Comparison of ENCODE assay signal across 20 cellular contexts in the genomic region with DNA sequence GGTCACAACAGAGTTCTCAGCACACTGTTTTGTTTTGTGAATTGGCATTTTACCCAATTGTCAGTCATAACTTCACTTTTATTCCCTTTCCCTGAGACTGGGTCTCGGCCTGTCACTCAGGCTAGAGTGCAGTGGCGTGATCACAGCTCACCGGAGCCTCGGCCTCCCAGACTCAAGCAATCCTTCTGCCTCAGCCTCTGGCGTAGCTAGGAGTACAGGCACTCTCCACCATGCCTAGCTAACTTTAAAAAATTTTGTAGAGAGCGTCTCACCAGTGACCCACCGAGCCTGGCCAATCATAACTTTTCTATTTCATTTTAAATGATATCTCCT. TPM values are rescaled to one million over a fixed set of nuclear protein-coding genes. Genes with fewer than 3 reads are reported as not detected.
DNase-seq lines count a peak whose midpoint lies in the region; ATAC-seq, FAIRE-seq and TF ChIP-seq lines count a peak whose summit lies in the region.
"Had no signal": no experiment of that assay in that cellular context is flagged by ENCODE, and none has a peak within 500 bp of the region (broad histone marks: within the 10 kb centered on the region; RNA-seq: fewer than 3 reads in every experiment).

No MANE protein-coding gene starts in this region.

- H3K14ac ChIP-seq in neuronal stem cell (ENCODE audit: low read length), result no peak overlapping the region

- no peaks in the 10 kb centered on the region for H3K79me1 ChIP-seq in neuronal stem cell (ENCODE audit: low read depth, low read length)

- TF ChIP-seq CTCF in astrocyte (IDR thresholded peaks at IDR 0.05; ENCODE audit: insufficient read depth, low read depth, low read length) (no peak), psoas muscle (IDR thresholded peaks at IDR 0.05) (no peak)

- ATAC-seq in psoas muscle (no peak), HG02610 (IDR thresholded peaks at IDR 0.05; ENCODE audit: unreplicated experiment) (no peak)

- H3K4me1 ChIP-seq in HUES48 (ENCODE audit: control insufficient read depth, insufficient read depth, low read length) (peaks cover 89% of the 10 kb centered on the region), astrocyte (ENCODE audit: insufficient read depth, low read length) (no peaks in the 10 kb centered on the region), iPS-18a (ENCODE audit: control insufficient read depth, low read depth, low read length) (peaks cover 86% of the 10 kb centered on the region), neuronal stem cell (ENCODE audit: control insufficient read depth in 2 of 2, insufficient read depth in 1 of 2, low read depth in 1 of 2, low read length in 2 of 2) (peaks cover 27 to 60% of the 10 kb centered on the region in 2 donors), psoas muscle (no peaks in the 10 kb centered on the region)
- H3K4me1 ChIP-seq: Peyer's patch had no signal

- POLR2A ChIA-PET in activated CD4-positive, alpha-beta memory T cell treated with anti-CD3 and anti-CD28 coated beads, Interleukin-2, amount 10 ng/mL, durations not matched to agents 7 days and 5 days (lab: Charles Lee), result no interaction called here

- H2AFZ ChIP-seq in astrocyte (ENCODE audit: low read depth, low read length), result no peak overlapping the region
- no peak overlapping the region for H2AFZ ChIP-seq in neuronal stem cell (ENCODE audit: low read length)

- DNase-seq in astrocyte (ENCODE audit: low read depth) (no peak), neuronal stem cell (ENCODE audit: low spot score) (no peak), psoas muscle (no peak), SW 1271 (lab: John Stamatoyannopoulos, UW) (no peak)
- DNase-seq in activated CD4-positive, alpha-beta memory T cell treated with anti-CD3 and anti-CD28 coated beads, Interleukin-2, amount 10 ng/mL, durations not matched to agents 7 days and 5 days, result no peak
- DNase-seq: CD8-positive, alpha-beta memory T cell; DMS 273 treated with DMSO at 0.1 percent for 48 hours; MG63; NCI-H187 treated with DMSO at 0.1 percent for 48 hours; NCI-H2171; NCI-H774; Peyer's patch; Right ventricle myocardium superior had no signal

- H2BK15ac ChIP-seq in neuronal stem cell (ENCODE audit: low read length), result no peak overlapping the region

- H3K23ac ChIP-seq in neuronal stem cell (ENCODE audit: low read depth, low read length, poor library complexity), result no peak overlapping the region

- H3K36me3 Mint-ChIP-seq in astrocyte (ENCODE audit: low read depth, unreplicated experiment), result no peaks in the 10 kb centered on the region
- no peaks in the 10 kb centered on the region for H3K36me3 Mint-ChIP-seq in activated CD4-positive, alpha-beta memory T cell treated with anti-CD3 and anti-CD28 coated beads, Interleukin-2, amount 10 ng/mL, durations not matched to agents 7 days and 5 days (ENCODE audit: low read depth)
- H3K36me3 Mint-ChIP-seq: CD8-positive, alpha-beta memory T cell had no signal

- H3K4me2 ChIP-seq in astrocyte (ENCODE audit: low read length) (no peak overlapping the region), neuronal stem cell (ENCODE audit: insufficient read depth, low read length, poor library complexity, severe bottlenecking) (peak overlapping the region; percentile 45)

- H3K36me3 ChIP-seq in HUES48 (ENCODE audit: control insufficient read depth, insufficient read depth, low read length) (peaks cover 6% of the 10 kb centered on the region; the same call in 1 of the 2 replicates), astrocyte (ENCODE audit: insufficient read depth, low read length) (no peaks in the 10 kb centered on the region), iPS-18a (ENCODE audit: control insufficient read depth, low read depth, low read length) (no peaks in the 10 kb centered on the region), neuronal stem cell (replicated peaks in 1 of 2; ENCODE audit: control insufficient read depth in 2 of 2, insufficient read depth in 2 of 2, low read length in 2 of 2) (peaks cover 0 to 26% of the 10 kb centered on the region in 2 donors), psoas muscle (ENCODE audit: insufficient read depth in 1 of 2, low read depth in 1 of 2) (no peaks in the 10 kb centered on the region)
- H3K36me3 ChIP-seq: MG63, Peyer's patch had no signal

- H3K9ac ChIP-seq in HUES48 (ENCODE audit: low read depth, low read length) (peak overlapping the region; percentile 39; the same call in 1 of the 2 replicates), astrocyte (ENCODE audit: low read length) (no peak overlapping the region), iPS-18a (ENCODE audit: low read length) (peak overlapping the region; percentile 0), neuronal stem cell (ENCODE audit: low read depth, low read length, poor library complexity) (no peak overlapping the region)

- H3K4ac ChIP-seq in neuronal stem cell (ENCODE audit: low read length), result no peak overlapping the region

- CTCF ChIA-PET in activated CD4-positive, alpha-beta memory T cell treated with anti-CD3 and anti-CD28 coated beads, Interleukin-2, amount 10 ng/mL, durations not matched to agents 7 days and 5 days (lab: Charles Lee), result interaction anchor here (1.1 kb wide), 1 partner anchor 63 kb away, joined by 3 read pairs; no protein-coding TSS in a partner anchor

- no peak overlapping the region for H4K8ac ChIP-seq in neuronal stem cell (ENCODE audit: low read depth, low read length)

- no peak overlapping the region for H2BK5ac ChIP-seq in neuronal stem cell (ENCODE audit: low read length)

- no peak overlapping the region for H2BK12ac ChIP-seq in neuronal stem cell (ENCODE audit: low read length)

- H3K9me3 ChIP-seq in HUES48 (ENCODE audit: control insufficient read depth, insufficient read depth, low read length) (no peaks in the 10 kb centered on the region), astrocyte (ENCODE audit: insufficient read depth, low read depth, low read length) (no peaks in the 10 kb centered on the region), iPS-18a (ENCODE audit: control insufficient read depth, low read depth, low read length) (no peaks in the 10 kb centered on the region), neuronal stem cell (replicated peaks in 1 of 2; ENCODE audit: control insufficient read depth in 2 of 2, insufficient read depth in 1 of 2, low read depth in 1 of 2, low read length in 2 of 2) (no peaks in the 10 kb centered on the region), psoas muscle (no peaks in the 10 kb centered on the region)
- H3K9me3 ChIP-seq: MG63, Peyer's patch had no signal

- H2AK5ac ChIP-seq in neuronal stem cell (ENCODE audit: low read depth, low read length), result no peak overlapping the region

- peak overlapping the region; percentile 97 for H3K27ac ChIP-seq in HUES48 (ENCODE audit: low read depth, low read length)
- no peak overlapping the region for H3K27ac ChIP-seq in astrocyte (ENCODE audit: low read depth, low read length)
- peak overlapping the region; percentile 30 for H3K27ac ChIP-seq in iPS-18a (ENCODE audit: low read length)
- peak overlapping the region; percentile 93 for H3K27ac ChIP-seq in neuronal stem cell (replicated peaks; ENCODE audit: low read length)
- H3K27ac ChIP-seq in psoas muscle, result no peak overlapping the region
- H3K27ac ChIP-seq: Peyer's patch had no signal

- H3K18ac ChIP-seq in neuronal stem cell (ENCODE audit: low read length), result no peak overlapping the region

- H3K79me2 ChIP-seq in astrocyte (ENCODE audit: insufficient read depth, low read length), result no peaks in the 10 kb centered on the region

- FAIRE-seq in astrocyte (lab: Jason Lieb, UNC), result no peak

- no peak overlapping the region for H3K4me3 Mint-ChIP-seq in astrocyte (ENCODE audit: unreplicated experiment)
- H3K4me3 Mint-ChIP-seq in activated CD4-positive, alpha-beta memory T cell treated with anti-CD3 and anti-CD28 coated beads, Interleukin-2, amount 10 ng/mL, durations not matched to agents 7 days and 5 days, result no peak overlapping the region
- H3K4me3 Mint-ChIP-seq: CD8-positive, alpha-beta memory T cell had no signal

- no peaks in the 10 kb centered on the region for H3K9me3 Mint-ChIP-seq in astrocyte (ENCODE audit: unreplicated experiment)
- no peaks in the 10 kb centered on the region for H3K9me3 Mint-ChIP-seq in activated CD4-positive, alpha-beta memory T cell treated with anti-CD3 and anti-CD28 coated beads, Interleukin-2, amount 10 ng/mL, durations not matched to agents 7 days and 5 days
- H3K9me3 Mint-ChIP-seq: CD8-positive, alpha-beta memory T cell had no signal

- H3K4me3 ChIP-seq in HUES48 (ENCODE audit: low read depth, low read length), result peak overlapping the region; percentile 45
- H3K4me3 ChIP-seq in astrocyte (ENCODE audit: insufficient read depth, low read depth, low read length), result no peak overlapping the region
- H3K4me3 ChIP-seq in iPS-18a (ENCODE audit: low read length), result peak overlapping the region; percentile 50
- no peak overlapping the region for H3K4me3 ChIP-seq in neuronal stem cell (ENCODE audit: low read length in 2 of 2)
- H3K4me3 ChIP-seq in psoas muscle, result no peak overlapping the region
- H3K4me3 ChIP-seq: MG63, Peyer's patch had no signal

- H3K27me3 ChIP-seq in HUES48 (ENCODE audit: control insufficient read depth, insufficient read depth, low read length) (no peaks in the 10 kb centered on the region), astrocyte (ENCODE audit: insufficient read depth, low read length) (no peaks in the 10 kb centered on the region), iPS-18a (ENCODE audit: control insufficient read depth, insufficient read depth, low read length) (no peaks in the 10 kb centered on the region), neuronal stem cell (ENCODE audit: control insufficient read depth in 3 of 3, insufficient read depth in 3 of 3, low read depth in 1 of 3, low read length in 3 of 3) (no peaks in the 10 kb centered on the region), psoas muscle (ENCODE audit: insufficient read depth in 3 of 3, low read length in 2 of 3) (peaks cover 0 to 4% (median 0%) of the 10 kb centered on the region in 3 donors)
- H3K27me3 ChIP-seq: MG63, Peyer's patch had no signal

- H3K27me3 Mint-ChIP-seq in astrocyte (ENCODE audit: low read depth, unreplicated experiment), result no peaks in the 10 kb centered on the region
- peaks cover 11% of the 10 kb centered on the region for H3K27me3 Mint-ChIP-seq in activated CD4-positive, alpha-beta memory T cell treated with anti-CD3 and anti-CD28 coated beads, Interleukin-2, amount 10 ng/mL, durations not matched to agents 7 days and 5 days
- H3K27me3 Mint-ChIP-seq: CD8-positive, alpha-beta memory T cell had no signal

- peaks cover 65% of the 10 kb centered on the region for H3K4me1 Mint-ChIP-seq in astrocyte (ENCODE audit: low read depth, unreplicated experiment)
- H3K4me1 Mint-ChIP-seq in activated CD4-positive, alpha-beta memory T cell treated with anti-CD3 and anti-CD28 coated beads, Interleukin-2, amount 10 ng/mL, durations not matched to agents 7 days and 5 days, result peaks cover 16% of the 10 kb centered on the region

- H2BK120ac ChIP-seq in neuronal stem cell (ENCODE audit: low read depth, low read length), result no peak overlapping the region

- H3K27ac Mint-ChIP-seq in astrocyte (ENCODE audit: unreplicated experiment), result peak overlapping the region; percentile 72
- H3K27ac Mint-ChIP-seq in activated CD4-positive, alpha-beta memory T cell treated with anti-CD3 and anti-CD28 coated beads, Interleukin-2, amount 10 ng/mL, durations not matched to agents 7 days and 5 days, result no peak overlapping the region
- H3K27ac Mint-ChIP-seq: CD8-positive, alpha-beta memory T cell had no signal

- intact Hi-C loops in psoas muscle (cut with DNase I), result no loop called here

- no CpG with 5 or more reads among the region's 7 CpGs for WGBS in neuronal stem cell (ENCODE audit: extremely low coverage in 2 of 2, insufficient read length in 2 of 2, insufficient replicate concordance in 1 of 2), 2 donors
- WGBS in psoas muscle, 3 donors, result 83 to 84% (median 83%) methylated on average over 7 of the region's 7 CpGs

- H4K20me1 ChIP-seq in astrocyte (ENCODE audit: insufficient read depth, low read length), result no peaks in the 10 kb centered on the region

- H4K91ac ChIP-seq in neuronal stem cell (ENCODE audit: low read depth, low read length, poor library complexity), result no peak overlapping the region

RNA-seq across cellular contexts. Expression of a gene that starts 26.5 kb away (rescaled TPM):
- total RNA-seq in astrocyte (10.9 and 17.2 TPM in 2 replicates), psoas muscle (not detected)
- polyA plus RNA-seq in neuronal stem cell (2013, experiment 1 of 2), result 53.8 TPM
- polyA plus RNA-seq in neuronal stem cell (2013, experiment 2 of 2), result 57.6 TPM
- under 1 TPM in 1 of 3 donors, not detected in 2; 0.01 TPM for polyA plus RNA-seq in psoas muscle
- not detected for total RNA-seq in activated CD4-positive, alpha-beta memory T cell treated with anti-CD3 and anti-CD28 coated beads, Interleukin-2, amount 10 ng/mL, durations not matched to agents 7 days and 5 days
- total RNA-seq: Daoy, NCI-H460, Peyer's patch, Right ventricle myocardium superior had no signal
- polyA plus RNA-seq: AG04450; BJ; CD8-positive, alpha-beta memory T cell had no signal

Comparison
In these comparisons a context has a peak if more than half of its experiments do, and no peak if none do; other contexts are left out.
1. H3K27ac ChIP-seq: peak in HUES48 (single experiment), iPS-18a (single experiment) and neuronal stem cell (single experiment); none in astrocyte (single experiment) and psoas muscle (single experiment).
2. H3K4me3 ChIP-seq: peak in HUES48 (single experiment) and iPS-18a (single experiment); none in astrocyte (single experiment), neuronal stem cell (0 of 2) and psoas muscle (single experiment).
3. H3K9ac ChIP-seq: peak in HUES48 (single experiment) and iPS-18a (single experiment); none in astrocyte (single experiment) and neuronal stem cell (single experiment).
4. RNA of a gene that starts 26.5 kb away (total RNA-seq): 10.9 to 17.2 TPM in astrocyte; not detected in activated CD4-positive, alpha-beta memory T cell treated with anti-CD3 and anti-CD28 coated beads, Interleukin-2, amount 10 ng/mL, durations not matched to agents 7 days and 5 days and not detected in psoas muscle; every median in the first group is over 10 times any median in the second.